Comparison of ENCODE assay signal across 8 cellular contexts in genomic region chr2:218648473-218649100, GRCh38. TPM values are rescaled to one million over a fixed set of nuclear protein-coding genes. Genes with fewer than 3 reads are reported as not detected.
DNase-seq lines count a peak whose midpoint lies in the region; ATAC-seq and TF ChIP-seq lines count a peak whose summit lies in the region.

No MANE protein-coding gene starts in this region.

- CTCF ChIA-PET in AG04450 (lab: Charles Lee): interaction anchor here (0.6 to 4.1 kb wide), 26 partner anchors 9 to 460 kb away, joined by 3 to 32 read pairs (median 4); partner anchors contain the start of genes BCS1L, PLCD4, RNF25 and STK36

- TF ChIP-seq CTCF in AG04450 (IDR thresholded peaks at IDR 0.05; ENCODE audit: low read depth, low read length) (peak; percentile 86), GM12875 (IDR thresholded peaks at IDR 0.05; ENCODE audit: borderline replicate concordance, insufficient read depth, low read depth, low read length) (peak; percentile 86), WERI-Rb-1 (IDR thresholded peaks at IDR 0.05; ENCODE audit: low read depth, low read length) (peak; percentile 89), choroid plexus epithelial cell (conservative IDR thresholded peaks at IDR 0.05; ENCODE audit: low read depth, low read length) (peak; percentile 93), liver (IDR thresholded peaks at IDR 0.05; ENCODE audit: low read depth, low read length, missing input control) (peak; percentile 84)

- no peaks in the 10 kb centered on the region for H3K9me3 ChIP-seq in AG04450 (ENCODE audit: control insufficient read depth, insufficient read depth, low read length)
- no peaks in the 10 kb centered on the region for H3K9me3 ChIP-seq in WERI-Rb-1 (ENCODE audit: severe bottlenecking)
- no peaks in the 10 kb centered on the region for H3K9me3 ChIP-seq in liver (ENCODE audit: control insufficient read depth in 4 of 4, low read length in 3 of 4)

- WGBS in liver: 76% methylated on average over 14 of the region's 14 CpGs

- H3K27ac ChIP-seq in AG04450 (ENCODE audit: low read depth, low read length) (no peak overlapping the region), WERI-Rb-1 (no peak overlapping the region), liver (ENCODE audit: low read depth in 1 of 2, low read length in 2 of 2) (no peak overlapping the region)

- H3K4me3 ChIP-seq in AG04450 (ENCODE audit: low read depth, low read length) (no peak overlapping the region), GM12875 (ENCODE audit: low read depth, low read length) (no peak overlapping the region), WERI-Rb-1 (ENCODE audit: low read depth, low read length) (no peak overlapping the region), choroid plexus epithelial cell (ENCODE audit: low read depth, low read length) (no peak overlapping the region), liver (ENCODE audit: low read depth in 1 of 3, low read length in 3 of 3) (no peak overlapping the region)

- no peak for ATAC-seq in GM21526 (IDR thresholded peaks at IDR 0.05; ENCODE audit: low FRiP score, unreplicated experiment)

- POLR2A ChIA-PET in AG04450 (lab: Yijun Ruan, JAX): interaction anchor here (0.6 kb wide), 1 partner anchor 949 kb away, joined by 3 read pairs; no protein-coding TSS in a partner anchor

- H3K27me3 ChIP-seq in AG04450 (ENCODE audit: control insufficient read depth, insufficient read depth, low read length) (no peaks in the 10 kb centered on the region), WERI-Rb-1 (ENCODE audit: insufficient read depth, low read depth, severe bottlenecking) (no peaks in the 10 kb centered on the region), liver (ENCODE audit: control insufficient read depth in 4 of 4, insufficient read depth in 4 of 4, low read length in 3 of 4) (no peaks in the 10 kb centered on the region)

- no peak overlapping the region for H3K9ac ChIP-seq in liver (ENCODE audit: low read depth in 1 of 2, low read length in 2 of 2)

- H3K36me3 ChIP-seq in WERI-Rb-1 (peaks cover 96% of the 10 kb centered on the region), liver (ENCODE audit: control insufficient read depth in 4 of 4, insufficient read depth in 3 of 4, low read depth in 1 of 4, low read length in 3 of 4) (peaks cover 21 to 78% (median 41%) of the 10 kb centered on the region in 4 donors)

- H3K4me1 ChIP-seq in liver (ENCODE audit: control insufficient read depth in 4 of 4, insufficient read depth in 4 of 4, low read length in 3 of 4): peaks cover 0 to 24% (median 17%) of the 10 kb centered on the region in 4 donors

- DNase-seq in AG04450 (ENCODE audit: low read depth, low spot score): peak; percentile 49
- DNase-seq in NCI-H1417 (lab: John Stamatoyannopoulos, UW): peak; percentile 3 to 62 (median 29)
- DNase-seq in WERI-Rb-1: peak; percentile 57
- peak; percentile 86 for DNase-seq in choroid plexus epithelial cell (ENCODE audit: low read depth)
- peak; percentile 23 for DNase-seq in stimulated activated CD8-positive, alpha-beta memory T cell treated with anti-CD3 and anti-CD28 coated beads, Interleukin-7, amount 100 ng/mL, for 24 hours (ENCODE audit: low read depth)

- peak; percentile 90 to 96 for TF ChIP-seq RAD21 in liver (IDR thresholded peaks at IDR 0.05)

TF ChIP-seq in liver, 16 proteins besides CTCF, POLR2A, EP300 and RAD21:
- TF ChIP-seq REST (IDR thresholded peaks at IDR 0.05): no peak
- TF ChIP-seq YY1 (IDR thresholded peaks at IDR 0.05): no peak
- TF ChIP-seq FOXA1 (IDR thresholded peaks at IDR 0.05): no peak
- no peak for TF ChIP-seq RXRA (IDR thresholded peaks at IDR 0.05)
- no peak for TF ChIP-seq SP1 (IDR thresholded peaks at IDR 0.05)
- TF ChIP-seq ATF3 (IDR thresholded peaks at IDR 0.05): no peak
- no peak for TF ChIP-seq GABPA (IDR thresholded peaks at IDR 0.05 in 1 of 2, conservative IDR thresholded peaks at IDR 0.05 in 1 of 2)
- TF ChIP-seq HNF4A (conservative IDR thresholded peaks at IDR 0.05): no peak
- TF ChIP-seq ZBTB33 (IDR thresholded peaks at IDR 0.05): no peak
- no peak for TF ChIP-seq JUND (IDR thresholded peaks at IDR 0.05)
- no peak for TF ChIP-seq EGR1 (IDR thresholded peaks at IDR 0.05; ENCODE audit: low read depth in 2 of 2)
- TF ChIP-seq FOXA2 (IDR thresholded peaks at IDR 0.05): no peak
- TF ChIP-seq, protein P1, sequence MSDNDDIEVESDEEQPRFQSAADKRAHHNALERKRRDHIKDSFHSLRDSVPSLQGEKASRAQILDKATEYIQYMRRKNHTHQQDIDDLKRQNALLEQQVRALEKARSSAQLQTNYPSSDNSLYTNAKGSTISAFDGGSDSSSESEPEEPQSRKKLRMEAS (IDR thresholded peaks at IDR 0.05): no peak
- no peak for TF ChIP-seq TAF1 (conservative IDR thresholded peaks at IDR 0.05)
- TF ChIP-seq HNF4G (IDR thresholded peaks at IDR 0.05): no peak
- TF ChIP-seq NR2F2 (IDR thresholded peaks at IDR 0.05): no peak

RNA-seq across cellular contexts. Expression of gene ZNF142, which starts 10.8 kb away (rescaled TPM):
- polyA plus RNA-seq in AG04450 (2011; rRNA removed) (3.5 and 5.5 TPM in 2 replicates), liver (1 to 10 TPM; 2.2 to 3.7 TPM)
- polyA minus RNA-seq in AG04450 (2011; rRNA and poly(A)+ RNA removed): 14.4 and 15.4 TPM in 2 replicates
- total RNA-seq in liver: 1 to 10 TPM; 6.0 to 7.4 TPM

RNA-seq across cellular contexts. Expression of gene BCS1L, which starts 10.9 kb away (rescaled TPM):
- polyA plus RNA-seq in AG04450 (2011; rRNA removed) (26.7 and 28.4 TPM in 2 replicates), liver (10 to 100 TPM; 22.9 to 30.1 TPM)
- polyA minus RNA-seq in AG04450 (2011; rRNA and poly(A)+ RNA removed): 16.9 and 24.5 TPM in 2 replicates
- total RNA-seq in liver: 10 to 100 TPM; 14.8 to 27.5 TPM

RNA-seq across cellular contexts. Expression of gene RNF25, which starts 23.2 kb away (rescaled TPM):
- polyA plus RNA-seq in AG04450 (2011; rRNA removed) (57.5 and 76.3 TPM in 2 replicates), liver (10 to 100 TPM in 1 of 2 donors, 1 to 10 TPM in 1; 3.3 to 14.0 TPM)
- 99.6 and 129 TPM in 2 replicates for polyA minus RNA-seq in AG04450 (2011; rRNA and poly(A)+ RNA removed)
- 1 to 10 TPM; 6.5 to 8.2 TPM for total RNA-seq in liver

RNA-seq across cellular contexts. Expression of gene STK36, which starts 23.3 kb away (rescaled TPM):
- polyA plus RNA-seq in AG04450 (2011; rRNA removed): 52.5 and 53.1 TPM in 2 replicates
- polyA minus RNA-seq in AG04450 (2011; rRNA and poly(A)+ RNA removed): 48.3 and 51.0 TPM in 2 replicates
- total RNA-seq in liver: 10 to 100 TPM in 1 of 2 donors, 1 to 10 TPM in 1; 5.1 to 17.2 TPM
- polyA plus RNA-seq in liver: 1 to 10 TPM; 5.2 to 8.9 TPM

RNA-seq across cellular contexts. Expression of gene PLCD4, which starts 40.9 kb away (rescaled TPM):
- polyA plus RNA-seq in AG04450 (2011; rRNA removed) (4.7 and 4.9 TPM in 2 replicates), liver (under 1 TPM; 0.07 to 0.51 TPM)
- polyA minus RNA-seq in AG04450 (2011; rRNA and poly(A)+ RNA removed): 5.5 and 5.7 TPM in 2 replicates
- total RNA-seq in liver: under 1 TPM; 0.05 to 0.17 TPM

Comparison
In these comparisons a context has a peak if more than half of its experiments do, and no peak if none do; other contexts are left out.
1. DNase-seq: peak in every context shown above with its lines; median percentile 86 in choroid plexus epithelial cell; 57 in WERI-Rb-1; 49 in AG04450; 29 in NCI-H1417; 23 in stimulated activated CD8-positive, alpha-beta memory T cell treated with anti-CD3 and anti-CD28 coated beads, Interleukin-7, amount 100 ng/mL, for 24 hours.